Comparison of ENCODE assay signal across 24 cellular contexts in genomic region chr11:49302360-49302759, GRCh38.
"Had no signal": no experiment of that assay in that cellular context is flagged by ENCODE, and none has a peak within 500 bp of the region (broad histone marks: within the 10 kb centered on the region; RNA-seq: fewer than 3 reads in every experiment).

No MANE protein-coding gene starts in this region.

- H3K27ac Mint-ChIP-seq: activated CD4-positive, alpha-beta memory T cell treated with anti-CD3 and anti-CD28 coated beads for 36 hours; activated CD8-positive, alpha-beta memory T cell treated with anti-CD3 and anti-CD28 coated beads, Interleukin-2, amount 10 ng/mL, durations not matched to agents 7 days and 5 days; activated naive CD8-positive, alpha-beta T cell treated with anti-CD3 and anti-CD28 coated beads, Interleukin-2, amount 50 U/mL, for 24 hours; memory B cell; nephron progenitor cell; stimulated activated naive CD8-positive, alpha-beta T cell treated with anti-CD3 and anti-CD28 coated beads, Interleukin-15, Interleukin-2, amounts not matched to agents 100 ng/mL and 50 ng/mL, for 24 hours; T-helper 17 cell had no signal

- H3K27ac ChIP-seq: cardiac muscle cell, gastrocnemius medialis, parathyroid adenoma, thyroid gland had no signal

- H3K9ac ChIP-seq: parathyroid adenoma had no signal

- ATAC-seq: activated CD8-positive, alpha-beta memory T cell treated with anti-CD3 and anti-CD28 coated beads, Interleukin-2, amount 10 ng/mL, durations not matched to agents 7 days and 5 days; activated naive CD8-positive, alpha-beta T cell treated with anti-CD3 and anti-CD28 coated beads, Interleukin-2, amount 50 U/mL, for 24 hours; esophagus mucosa; gastrocnemius medialis; mucosa of descending colon; right cardiac atrium; T-helper 17 cell had no signal

- H3K4me1 Mint-ChIP-seq: activated CD8-positive, alpha-beta memory T cell treated with anti-CD3 and anti-CD28 coated beads, Interleukin-2, amount 10 ng/mL, durations not matched to agents 7 days and 5 days; activated naive CD8-positive, alpha-beta T cell treated with anti-CD3 and anti-CD28 coated beads, Interleukin-2, amount 50 U/mL, for 24 hours; memory B cell; nephron progenitor cell; T-helper 17 cell had no signal

- H3K4me3 ChIP-seq: cardiac muscle cell, gastrocnemius medialis, mucosa of descending colon, thyroid gland had no signal

- H3K36me3 ChIP-seq: cardiac muscle cell, gastrocnemius medialis, thyroid gland had no signal

- H3K27me3 ChIP-seq: cardiac muscle cell, gastrocnemius medialis, thyroid gland had no signal

- H3K9me3 ChIP-seq: gastrocnemius medialis, mucosa of descending colon, thyroid gland had no signal

- H3K4me1 ChIP-seq: gastrocnemius medialis, parathyroid adenoma, thyroid gland had no signal

- H3K36me3 Mint-ChIP-seq: activated CD4-positive, alpha-beta memory T cell treated with anti-CD3 and anti-CD28 coated beads for 36 hours; activated CD8-positive, alpha-beta memory T cell treated with anti-CD3 and anti-CD28 coated beads, Interleukin-2, amount 10 ng/mL, durations not matched to agents 7 days and 5 days; memory B cell had no signal

- DNase-seq: activated CD4-positive, alpha-beta memory T cell treated with anti-CD3 and anti-CD28 coated beads for 36 hours; activated CD4-positive, alpha-beta T cell treated with anti-CD3 and anti-CD28 coated beads for 48 hours; activated CD4-positive, CD25-positive, alpha-beta regulatory T cell; activated CD8-positive, alpha-beta memory T cell treated with anti-CD3 and anti-CD28 coated beads, Interleukin-2, amount 10 ng/mL, durations not matched to agents 7 days and 5 days; activated gamma-delta T cell; activated naive CD4-positive, alpha-beta T cell treated with anti-CD3 and anti-CD28 coated beads, Interleukin-2, amount 50 U/mL, for 16 hours; activated naive CD8-positive, alpha-beta T cell treated with anti-CD3 and anti-CD28 coated beads, Interleukin-2, amount 50 U/mL, for 24 hours; activated T-cell treated with anti-CD3 and anti-CD28 coated beads for 4 hours; cortex of kidney; gastrocnemius medialis; hippocampal formation; mucosa of descending colon; nephron progenitor cell; nucleus accumbens; right cardiac atrium; stimulated activated CD4-positive, alpha-beta T cell treated with anti-CD3 and anti-CD28 coated beads, Interleukin-1b, Interleukin-23, amount 100 ng/mL, for 48 hours; substantia nigra; T-helper 17 cell; thyroid gland had no signal

- H2AFZ ChIP-seq: parathyroid adenoma had no signal

- H3K4me3 Mint-ChIP-seq: activated CD4-positive, alpha-beta memory T cell treated with anti-CD3 and anti-CD28 coated beads for 36 hours; activated CD8-positive, alpha-beta memory T cell treated with anti-CD3 and anti-CD28 coated beads, Interleukin-2, amount 10 ng/mL, durations not matched to agents 7 days and 5 days; activated naive CD8-positive, alpha-beta T cell treated with anti-CD3 and anti-CD28 coated beads, Interleukin-2, amount 50 U/mL, for 24 hours; memory B cell; nephron progenitor cell; stimulated activated naive CD8-positive, alpha-beta T cell treated with anti-CD3 and anti-CD28 coated beads, Interleukin-15, Interleukin-2, amounts not matched to agents 100 ng/mL and 50 ng/mL, for 24 hours; T-helper 17 cell had no signal

- H3K27me3 Mint-ChIP-seq: activated CD4-positive, alpha-beta memory T cell treated with anti-CD3 and anti-CD28 coated beads for 36 hours; activated CD8-positive, alpha-beta memory T cell treated with anti-CD3 and anti-CD28 coated beads, Interleukin-2, amount 10 ng/mL, durations not matched to agents 7 days and 5 days; activated naive CD8-positive, alpha-beta T cell treated with anti-CD3 and anti-CD28 coated beads, Interleukin-2, amount 50 U/mL, for 24 hours; memory B cell; stimulated activated naive CD8-positive, alpha-beta T cell treated with anti-CD3 and anti-CD28 coated beads, Interleukin-15, Interleukin-2, amounts not matched to agents 100 ng/mL and 50 ng/mL, for 24 hours; T-helper 17 cell had no signal

- H3K79me2 ChIP-seq: parathyroid adenoma had no signal
